Comparison of ENCODE assay signal across 15 cellular contexts in the genomic region with DNA sequence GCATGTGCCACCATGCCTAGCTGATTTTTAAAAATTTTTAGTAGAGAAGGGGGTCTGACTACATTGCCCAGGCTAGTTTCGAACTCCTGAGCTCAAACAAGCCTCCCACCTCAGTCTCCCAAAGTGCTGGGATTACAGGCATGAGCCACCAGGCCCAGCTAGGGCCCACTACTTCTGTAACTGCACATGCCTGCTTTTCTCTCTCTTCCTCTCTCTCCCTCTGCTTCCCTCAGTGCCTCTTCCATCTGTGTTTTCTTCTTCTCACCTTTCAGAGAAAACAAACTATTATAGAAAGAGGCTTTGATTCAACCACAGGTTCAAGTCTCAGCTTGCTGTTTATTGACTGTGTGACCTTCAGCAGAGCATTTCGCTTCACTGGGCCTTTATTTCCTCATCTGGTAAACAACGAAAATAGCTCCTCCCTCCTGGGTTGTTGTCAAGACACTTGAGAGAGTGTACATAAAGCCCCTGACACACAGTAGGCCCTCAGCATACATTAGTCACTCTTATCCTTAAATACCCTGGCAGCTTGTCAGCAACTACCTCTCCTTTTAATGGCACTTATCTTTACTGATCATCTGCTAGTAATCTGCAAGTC. TPM values are rescaled to one million over a fixed set of nuclear protein-coding genes. Genes with fewer than 3 reads are reported as not detected.
DNase-seq lines count a peak whose midpoint lies in the region; ATAC-seq lines count a peak whose summit lies in the region.
"Had no signal": no experiment of that assay in that cellular context is flagged by ENCODE, and none has a peak within 500 bp of the region (broad histone marks: within the 10 kb centered on the region; RNA-seq: fewer than 3 reads in every experiment).

No MANE protein-coding gene starts in this region.

- intact Hi-C loops in dendritic cell treated with granulocyte-macrophage colony-stimulating factor and Interleukin-4, amounts not matched to agents 40 ng/mL and 50 ng/mL, for 4 days (cut with micrococcal nuclease), result no loop called here
- intact Hi-C loops in head of caudate nucleus (cut with DNase I), result no loop called here

- no peaks in the 10 kb centered on the region for H3K27me3 Mint-ChIP-seq in activated T-cell treated with anti-CD3 and anti-CD28 coated beads, Interleukin-2, amount 50 U/mL, for 72 hours (ENCODE audit: low read depth)
- H3K27me3 Mint-ChIP-seq in dendritic cell treated with granulocyte-macrophage colony-stimulating factor and Interleukin-4, amounts not matched to agents 40 ng/mL and 50 ng/mL, for 4 days, result no peaks in the 10 kb centered on the region
- no peaks in the 10 kb centered on the region for H3K27me3 Mint-ChIP-seq in stimulated activated memory B cell treated with anti-CD40 and anti-IgM and Interleukin-4, amounts not matched to agents 10 μg/mL and 1 μg/mL and 100 μg/mL, for 72 hours

- H3K4me1 Mint-ChIP-seq in activated T-cell treated with anti-CD3 and anti-CD28 coated beads, Interleukin-2, amount 50 U/mL, for 72 hours (ENCODE audit: low read depth), result peaks cover 73% of the 10 kb centered on the region
- H3K4me1 Mint-ChIP-seq in dendritic cell treated with granulocyte-macrophage colony-stimulating factor and Interleukin-4, amounts not matched to agents 40 ng/mL and 50 ng/mL, for 4 days (ENCODE audit: low read depth), result peaks cover 58% of the 10 kb centered on the region
- peaks cover 58% of the 10 kb centered on the region for H3K4me1 Mint-ChIP-seq in stimulated activated memory B cell treated with anti-CD40 and anti-IgM and Interleukin-4, amounts not matched to agents 10 μg/mL and 1 μg/mL and 100 μg/mL, for 72 hours

- peaks cover 0 to 3% of the 10 kb centered on the region in 2 donors for H3K9me3 Mint-ChIP-seq in activated T-cell treated with anti-CD3 and anti-CD28 coated beads, Interleukin-2, amount 50 U/mL, for 72 hours
- H3K9me3 Mint-ChIP-seq in dendritic cell treated with granulocyte-macrophage colony-stimulating factor and Interleukin-4, amounts not matched to agents 40 ng/mL and 50 ng/mL, for 4 days, result no peaks in the 10 kb centered on the region
- H3K9me3 Mint-ChIP-seq in stimulated activated memory B cell treated with anti-CD40 and anti-IgM and Interleukin-4, amounts not matched to agents 10 μg/mL and 1 μg/mL and 100 μg/mL, for 72 hours, result no peaks in the 10 kb centered on the region

- H3K27ac Mint-ChIP-seq in activated T-cell treated with anti-CD3 and anti-CD28 coated beads, Interleukin-2, amount 50 U/mL, for 72 hours, result peak overlapping the region; percentile 35
- peak overlapping the region; percentile 99 for H3K27ac Mint-ChIP-seq in dendritic cell treated with granulocyte-macrophage colony-stimulating factor and Interleukin-4, amounts not matched to agents 40 ng/mL and 50 ng/mL, for 4 days
- peak overlapping the region; percentile 97 for H3K27ac Mint-ChIP-seq in stimulated activated memory B cell treated with anti-CD40 and anti-IgM and Interleukin-4, amounts not matched to agents 10 μg/mL and 1 μg/mL and 100 μg/mL, for 72 hours

- peaks cover 17 to 33% of the 10 kb centered on the region in 2 donors for H3K36me3 Mint-ChIP-seq in activated T-cell treated with anti-CD3 and anti-CD28 coated beads, Interleukin-2, amount 50 U/mL, for 72 hours (ENCODE audit: insufficient read depth in 2 of 2)
- peaks cover 67% of the 10 kb centered on the region for H3K36me3 Mint-ChIP-seq in dendritic cell treated with granulocyte-macrophage colony-stimulating factor and Interleukin-4, amounts not matched to agents 40 ng/mL and 50 ng/mL, for 4 days (ENCODE audit: low read depth)
- H3K36me3 Mint-ChIP-seq in stimulated activated memory B cell treated with anti-CD40 and anti-IgM and Interleukin-4, amounts not matched to agents 10 μg/mL and 1 μg/mL and 100 μg/mL, for 72 hours, result peaks cover 51% of the 10 kb centered on the region

- no peak for DNase-seq in activated T-cell treated with anti-CD3 and anti-CD28 coated beads, Interleukin-2, amount 50 U/mL, for 72 hours
- DNase-seq in activated T-cell treated with anti-CD3 and anti-CD28 coated beads for 4 hours, result no peak
- peak; percentile 9 for DNase-seq in NCI-H2196 treated with DMSO at 0.1 percent for 48 hours (lab: John Stamatoyannopoulos, UW; ENCODE audit: unreplicated experiment)
- DNase-seq in head of caudate nucleus, result no peak
- DNase-seq in hippocampal formation (lab: John Stamatoyannopoulos, UW), result no peak
- DNase-seq: effector memory CD4-positive, alpha-beta T cell; EL; foreskin melanocyte; NCI-H1105 treated with DMSO at 0.1 percent for 48 hours; NCI-H774; SHP77; uterus had no signal

- ATAC-seq in activated T-cell treated with anti-CD3 and anti-CD28 coated beads, Interleukin-2, amount 50 U/mL, for 72 hours (replicated peaks in 1 of 2), result no peak
- no peak for ATAC-seq in stimulated activated memory B cell treated with anti-CD40 and anti-IgM and Interleukin-4, amounts not matched to agents 10 μg/mL and 1 μg/mL and 100 μg/mL, for 72 hours
- ATAC-seq in HG03280 (IDR thresholded peaks at IDR 0.05; ENCODE audit: unreplicated experiment), result no peak

- no peak overlapping the region for H3K4me3 Mint-ChIP-seq in activated T-cell treated with anti-CD3 and anti-CD28 coated beads, Interleukin-2, amount 50 U/mL, for 72 hours
- H3K4me3 Mint-ChIP-seq in dendritic cell treated with granulocyte-macrophage colony-stimulating factor and Interleukin-4, amounts not matched to agents 40 ng/mL and 50 ng/mL, for 4 days, result no peak overlapping the region
- H3K4me3 Mint-ChIP-seq in stimulated activated memory B cell treated with anti-CD40 and anti-IgM and Interleukin-4, amounts not matched to agents 10 μg/mL and 1 μg/mL and 100 μg/mL, for 72 hours, result peak overlapping the region; percentile 26

RNA-seq across cellular contexts. Expression of gene TADA3, which starts 10.2 kb away (rescaled TPM):
- total RNA-seq in activated T-cell treated with anti-CD3 and anti-CD28 coated beads, Interleukin-2, amount 50 U/mL, for 72 hours, result 100 to 1,000 TPM; 105 to 112 TPM

RNA-seq across cellular contexts. Expression of gene ARPC4, which starts 10.8 kb away (rescaled TPM):
- 100 to 1,000 TPM; 168 to 176 TPM for total RNA-seq in activated T-cell treated with anti-CD3 and anti-CD28 coated beads, Interleukin-2, amount 50 U/mL, for 72 hours

RNA-seq across cellular contexts. Expression of gene CAMK1, which starts 12.3 kb away (rescaled TPM):
- total RNA-seq in activated T-cell treated with anti-CD3 and anti-CD28 coated beads, Interleukin-2, amount 50 U/mL, for 72 hours, result 10 to 100 TPM; 38.6 to 47.4 TPM

RNA-seq across cellular contexts. Expression of gene TTLL3, which starts 28.0 kb away (rescaled TPM):
- total RNA-seq in activated T-cell treated with anti-CD3 and anti-CD28 coated beads, Interleukin-2, amount 50 U/mL, for 72 hours, result 10 to 100 TPM; 63.6 to 75.5 TPM

RNA-seq across cellular contexts. Expression of gene OGG1, which starts 32.3 kb away (rescaled TPM):
- total RNA-seq in activated T-cell treated with anti-CD3 and anti-CD28 coated beads, Interleukin-2, amount 50 U/mL, for 72 hours, result 10 to 100 TPM; 31.0 to 33.4 TPM

Comparison
In these comparisons a context has a peak if more than half of its experiments do, and no peak if none do; other contexts are left out.
1. H3K27ac Mint-ChIP-seq: peak in every context shown above with its lines; median percentile 99 in dendritic cell treated with granulocyte-macrophage colony-stimulating factor and Interleukin-4, amounts not matched to agents 40 ng/mL and 50 ng/mL, for 4 days; 97 in stimulated activated memory B cell treated with anti-CD40 and anti-IgM and Interleukin-4, amounts not matched to agents 10 μg/mL and 1 μg/mL and 100 μg/mL, for 72 hours; 35 in activated T-cell treated with anti-CD3 and anti-CD28 coated beads, Interleukin-2, amount 50 U/mL, for 72 hours.